ENCODE assay signal across 1 cellular context in genomic region chr4:90215286-90215685, GRCh38.
TF ChIP-seq lines count a peak whose summit lies in the region.

No MANE protein-coding gene starts in this region.

TF ChIP-seq in HepG2, 621 proteins besides CTCF, POLR2A, EP300 and RAD21 (continues in another document):
- peak; percentile 33; the same call in 1 of the 2 replicates for TF ChIP-seq AHDC1 (CRISPR knock-in tag; IDR thresholded peaks at IDR 0.05; ENCODE audit: borderline replicate concordance)
- TF ChIP-seq FOXK1 (CRISPR knock-in tag; IDR thresholded peaks at IDR 0.05; ENCODE audit: borderline replicate concordance, low read depth): no peak
- no peak for TF ChIP-seq SRSF1 (optimal IDR thresholded peaks at IDR 0.05; ENCODE audit: low read depth, low read length)
- TF ChIP-seq GATAD2A (CRISPR knock-in tag; IDR thresholded peaks at IDR 0.05): 0 out of 2 replicates have a peak, but pooled peaks have one; percentile 24
- no peak for TF ChIP-seq ZNF253 (CRISPR knock-in tag; IDR thresholded peaks at IDR 0.05; ENCODE audit: borderline replicate concordance)
- no peak for TF ChIP-seq PATZ1 (CRISPR knock-in tag; IDR thresholded peaks at IDR 0.05)
- no peak for TF ChIP-seq HNF4A (CRISPR knock-in tag; IDR thresholded peaks at IDR 0.05)
- no peak for TF ChIP-seq ZNF20 (CRISPR knock-in tag; IDR thresholded peaks at IDR 0.05)
- TF ChIP-seq RNF219 (CRISPR knock-in tag; IDR thresholded peaks at IDR 0.05): no peak
- no peak for TF ChIP-seq GLMP (CRISPR knock-in tag; IDR thresholded peaks at IDR 0.05; ENCODE audit: borderline replicate concordance)
- no peak for TF ChIP-seq ZNF720 (CRISPR knock-in tag; IDR thresholded peaks at IDR 0.05)
- TF ChIP-seq MZF1 (CRISPR knock-in tag; IDR thresholded peaks at IDR 0.05; ENCODE audit: borderline replicate concordance): no peak
- 0 out of 2 replicates have a peak, but pooled peaks have one; percentile 38 for TF ChIP-seq PPARG (CRISPR knock-in tag; conservative IDR thresholded peaks at IDR 0.05)
- TF ChIP-seq HES4 (CRISPR knock-in tag; IDR thresholded peaks at IDR 0.05; ENCODE audit: borderline replicate concordance): no peak
- no peak for TF ChIP-seq ZBTB1 (CRISPR knock-in tag; IDR thresholded peaks at IDR 0.05; ENCODE audit: borderline replicate concordance)
- TF ChIP-seq CCAR2 (optimal IDR thresholded peaks at IDR 0.05; ENCODE audit: low read depth, low read length): no peak
- TF ChIP-seq RELA (CRISPR knock-in tag; IDR thresholded peaks at IDR 0.05): no peak
- TF ChIP-seq ZNF484 (CRISPR knock-in tag; IDR thresholded peaks at IDR 0.05; ENCODE audit: borderline replicate concordance, low read depth): no peak
- no peak for TF ChIP-seq ZSCAN29 (CRISPR knock-in tag; conservative IDR thresholded peaks at IDR 0.05)
- TF ChIP-seq LBX2 (CRISPR knock-in tag; IDR thresholded peaks at IDR 0.05; ENCODE audit: borderline replicate concordance): no peak
- TF ChIP-seq ISL2 (CRISPR knock-in tag; IDR thresholded peaks at IDR 0.05): no peak
- TF ChIP-seq, protein P1, sequence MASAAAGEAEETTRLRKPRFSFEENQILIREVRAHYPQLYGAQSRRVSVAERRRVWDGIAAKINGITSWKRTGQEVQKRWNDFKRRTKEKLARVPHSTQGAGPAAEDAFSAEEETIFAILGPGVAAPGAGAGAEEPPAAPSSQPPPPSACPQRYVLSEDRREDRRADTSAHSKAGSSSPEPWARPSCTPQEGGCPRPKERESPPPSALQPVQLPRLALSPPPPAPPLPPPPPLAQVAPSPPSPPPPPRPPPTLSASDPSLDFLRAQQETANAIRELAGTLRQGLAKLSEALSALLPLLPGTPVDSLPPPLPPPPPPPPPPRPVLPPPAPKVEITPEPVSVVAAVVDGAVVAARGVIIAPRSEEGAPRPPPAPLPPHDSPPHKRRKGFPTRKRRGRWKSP (CRISPR knock-in tag; IDR thresholded peaks at IDR 0.05): no peak
- TF ChIP-seq ZNF329 (CRISPR knock-in tag; IDR thresholded peaks at IDR 0.05; ENCODE audit: low read depth): no peak
- TF ChIP-seq, protein P2, sequence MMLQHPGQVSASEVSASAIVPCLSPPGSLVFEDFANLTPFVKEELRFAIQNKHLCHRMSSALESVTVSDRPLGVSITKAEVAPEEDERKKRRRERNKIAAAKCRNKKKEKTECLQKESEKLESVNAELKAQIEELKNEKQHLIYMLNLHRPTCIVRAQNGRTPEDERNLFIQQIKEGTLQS (CRISPR knock-in tag; IDR thresholded peaks at IDR 0.05): no peak
- TF ChIP-seq ISX (CRISPR knock-in tag; conservative IDR thresholded peaks at IDR 0.05): no peak
- no peak for TF ChIP-seq TGIF2 (CRISPR knock-in tag; IDR thresholded peaks at IDR 0.05)
- TF ChIP-seq ZNF768 (CRISPR knock-in tag; IDR thresholded peaks at IDR 0.05): no peak
- no peak for TF ChIP-seq NRL (CRISPR knock-in tag; IDR thresholded peaks at IDR 0.05; ENCODE audit: borderline replicate concordance)
- no peak for TF ChIP-seq ZNF251 (CRISPR knock-in tag; IDR thresholded peaks at IDR 0.05)
- TF ChIP-seq ZEB1 (IDR thresholded peaks at IDR 0.05; ENCODE audit: insufficient replicate concordance, low read depth): no peak
- 0 out of 2 replicates have a peak, but pooled peaks have one; percentile 35 for TF ChIP-seq NR2C2 (CRISPR knock-in tag; IDR thresholded peaks at IDR 0.05; ENCODE audit: borderline replicate concordance)
- no peak for TF ChIP-seq ZFP41 (CRISPR knock-in tag; IDR thresholded peaks at IDR 0.05; ENCODE audit: borderline replicate concordance)
- no peak for TF ChIP-seq NCOA5 (CRISPR knock-in tag; IDR thresholded peaks at IDR 0.05)
- TF ChIP-seq ZNF83 (CRISPR knock-in tag; IDR thresholded peaks at IDR 0.05; ENCODE audit: borderline replicate concordance): no peak
- no peak for TF ChIP-seq TOPORS (CRISPR knock-in tag; IDR thresholded peaks at IDR 0.05)
- TF ChIP-seq, protein P3, sequence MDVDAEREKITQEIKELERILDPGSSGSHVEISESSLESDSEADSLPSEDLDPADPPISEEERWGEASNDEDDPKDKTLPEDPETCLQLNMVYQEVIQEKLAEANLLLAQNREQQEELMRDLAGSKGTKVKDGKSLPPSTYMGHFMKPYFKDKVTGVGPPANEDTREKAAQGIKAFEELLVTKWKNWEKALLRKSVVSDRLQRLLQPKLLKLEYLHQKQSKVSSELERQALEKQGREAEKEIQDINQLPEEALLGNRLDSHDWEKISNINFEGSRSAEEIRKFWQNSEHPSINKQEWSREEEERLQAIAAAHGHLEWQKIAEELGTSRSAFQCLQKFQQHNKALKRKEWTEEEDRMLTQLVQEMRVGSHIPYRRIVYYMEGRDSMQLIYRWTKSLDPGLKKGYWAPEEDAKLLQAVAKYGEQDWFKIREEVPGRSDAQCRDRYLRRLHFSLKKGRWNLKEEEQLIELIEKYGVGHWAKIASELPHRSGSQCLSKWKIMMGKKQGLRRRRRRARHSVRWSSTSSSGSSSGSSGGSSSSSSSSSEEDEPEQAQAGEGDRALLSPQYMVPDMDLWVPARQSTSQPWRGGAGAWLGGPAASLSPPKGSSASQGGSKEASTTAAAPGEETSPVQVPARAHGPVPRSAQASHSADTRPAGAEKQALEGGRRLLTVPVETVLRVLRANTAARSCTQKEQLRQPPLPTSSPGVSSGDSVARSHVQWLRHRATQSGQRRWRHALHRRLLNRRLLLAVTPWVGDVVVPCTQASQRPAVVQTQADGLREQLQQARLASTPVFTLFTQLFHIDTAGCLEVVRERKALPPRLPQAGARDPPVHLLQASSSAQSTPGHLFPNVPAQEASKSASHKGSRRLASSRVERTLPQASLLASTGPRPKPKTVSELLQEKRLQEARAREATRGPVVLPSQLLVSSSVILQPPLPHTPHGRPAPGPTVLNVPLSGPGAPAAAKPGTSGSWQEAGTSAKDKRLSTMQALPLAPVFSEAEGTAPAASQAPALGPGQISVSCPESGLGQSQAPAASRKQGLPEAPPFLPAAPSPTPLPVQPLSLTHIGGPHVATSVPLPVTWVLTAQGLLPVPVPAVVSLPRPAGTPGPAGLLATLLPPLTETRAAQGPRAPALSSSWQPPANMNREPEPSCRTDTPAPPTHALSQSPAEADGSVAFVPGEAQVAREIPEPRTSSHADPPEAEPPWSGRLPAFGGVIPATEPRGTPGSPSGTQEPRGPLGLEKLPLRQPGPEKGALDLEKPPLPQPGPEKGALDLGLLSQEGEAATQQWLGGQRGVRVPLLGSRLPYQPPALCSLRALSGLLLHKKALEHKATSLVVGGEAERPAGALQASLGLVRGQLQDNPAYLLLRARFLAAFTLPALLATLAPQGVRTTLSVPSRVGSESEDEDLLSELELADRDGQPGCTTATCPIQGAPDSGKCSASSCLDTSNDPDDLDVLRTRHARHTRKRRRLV (CRISPR knock-in tag; IDR thresholded peaks at IDR 0.05): no peak
- no peak for TF ChIP-seq FOSL1 (CRISPR knock-in tag; IDR thresholded peaks at IDR 0.05; ENCODE audit: borderline replicate concordance)
- TF ChIP-seq ZSCAN12 (CRISPR knock-in tag; IDR thresholded peaks at IDR 0.05): no peak
- TF ChIP-seq TBL1XR1 (IDR thresholded peaks at IDR 0.05; ENCODE audit: borderline replicate concordance, low read length, partially characterized antibody): no peak
- no peak for TF ChIP-seq ZNF30 (CRISPR knock-in tag; IDR thresholded peaks at IDR 0.05)
- TF ChIP-seq RARA (CRISPR knock-in tag; IDR thresholded peaks at IDR 0.05): peak; percentile 44; the same call in 1 of the 2 replicates
- TF ChIP-seq MTA1 (CRISPR knock-in tag; IDR thresholded peaks at IDR 0.05; ENCODE audit: borderline replicate concordance): no peak
- TF ChIP-seq, protein P4, sequence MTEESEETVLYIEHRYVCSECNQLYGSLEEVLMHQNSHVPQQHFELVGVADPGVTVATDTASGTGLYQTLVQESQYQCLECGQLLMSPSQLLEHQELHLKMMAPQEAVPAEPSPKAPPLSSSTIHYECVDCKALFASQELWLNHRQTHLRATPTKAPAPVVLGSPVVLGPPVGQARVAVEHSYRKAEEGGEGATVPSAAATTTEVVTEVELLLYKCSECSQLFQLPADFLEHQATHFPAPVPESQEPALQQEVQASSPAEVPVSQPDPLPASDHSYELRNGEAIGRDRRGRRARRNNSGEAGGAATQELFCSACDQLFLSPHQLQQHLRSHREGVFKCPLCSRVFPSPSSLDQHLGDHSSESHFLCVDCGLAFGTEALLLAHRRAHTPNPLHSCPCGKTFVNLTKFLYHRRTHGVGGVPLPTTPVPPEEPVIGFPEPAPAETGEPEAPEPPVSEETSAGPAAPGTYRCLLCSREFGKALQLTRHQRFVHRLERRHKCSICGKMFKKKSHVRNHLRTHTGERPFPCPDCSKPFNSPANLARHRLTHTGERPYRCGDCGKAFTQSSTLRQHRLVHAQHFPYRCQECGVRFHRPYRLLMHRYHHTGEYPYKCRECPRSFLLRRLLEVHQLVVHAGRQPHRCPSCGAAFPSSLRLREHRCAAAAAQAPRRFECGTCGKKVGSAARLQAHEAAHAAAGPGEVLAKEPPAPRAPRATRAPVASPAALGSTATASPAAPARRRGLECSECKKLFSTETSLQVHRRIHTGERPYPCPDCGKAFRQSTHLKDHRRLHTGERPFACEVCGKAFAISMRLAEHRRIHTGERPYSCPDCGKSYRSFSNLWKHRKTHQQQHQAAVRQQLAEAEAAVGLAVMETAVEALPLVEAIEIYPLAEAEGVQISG (CRISPR knock-in tag; IDR thresholded peaks at IDR 0.05): no peak
- TF ChIP-seq FOXA3 (CRISPR knock-in tag; IDR thresholded peaks at IDR 0.05): peak; percentile 38; the same call in 1 of the 2 replicates
- no peak for TF ChIP-seq MAFF (IDR thresholded peaks at IDR 0.05; ENCODE audit: low read depth, low read length)
